Comparison of ENCODE assay signal across 1 cellular context in the genomic region with DNA sequence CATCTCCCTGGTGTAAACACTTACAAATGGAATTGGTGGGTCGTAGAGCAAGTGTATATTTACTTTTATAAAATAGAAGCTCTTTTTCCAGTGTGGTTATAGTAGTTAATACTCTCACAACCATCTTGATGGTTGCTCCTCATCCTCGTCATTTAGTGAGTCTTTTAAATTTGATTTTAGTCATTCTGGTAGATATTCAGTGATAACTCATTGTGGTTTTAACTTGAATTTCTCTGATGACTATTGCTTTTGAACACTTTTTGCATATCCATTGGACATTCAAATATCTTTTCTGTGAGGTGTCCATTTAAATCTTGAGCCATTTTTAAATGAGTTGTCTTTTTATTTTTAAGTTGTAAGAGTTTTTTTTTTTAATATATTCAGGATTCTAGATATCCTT.
TF ChIP-seq lines count a peak whose summit lies in the region.

No MANE protein-coding gene starts in this region.

TF ChIP-seq in GM23338, 12 proteins besides CTCF, POLR2A, EP300 and RAD21 (continued from another document):
- TF ChIP-seq, protein P1, sequence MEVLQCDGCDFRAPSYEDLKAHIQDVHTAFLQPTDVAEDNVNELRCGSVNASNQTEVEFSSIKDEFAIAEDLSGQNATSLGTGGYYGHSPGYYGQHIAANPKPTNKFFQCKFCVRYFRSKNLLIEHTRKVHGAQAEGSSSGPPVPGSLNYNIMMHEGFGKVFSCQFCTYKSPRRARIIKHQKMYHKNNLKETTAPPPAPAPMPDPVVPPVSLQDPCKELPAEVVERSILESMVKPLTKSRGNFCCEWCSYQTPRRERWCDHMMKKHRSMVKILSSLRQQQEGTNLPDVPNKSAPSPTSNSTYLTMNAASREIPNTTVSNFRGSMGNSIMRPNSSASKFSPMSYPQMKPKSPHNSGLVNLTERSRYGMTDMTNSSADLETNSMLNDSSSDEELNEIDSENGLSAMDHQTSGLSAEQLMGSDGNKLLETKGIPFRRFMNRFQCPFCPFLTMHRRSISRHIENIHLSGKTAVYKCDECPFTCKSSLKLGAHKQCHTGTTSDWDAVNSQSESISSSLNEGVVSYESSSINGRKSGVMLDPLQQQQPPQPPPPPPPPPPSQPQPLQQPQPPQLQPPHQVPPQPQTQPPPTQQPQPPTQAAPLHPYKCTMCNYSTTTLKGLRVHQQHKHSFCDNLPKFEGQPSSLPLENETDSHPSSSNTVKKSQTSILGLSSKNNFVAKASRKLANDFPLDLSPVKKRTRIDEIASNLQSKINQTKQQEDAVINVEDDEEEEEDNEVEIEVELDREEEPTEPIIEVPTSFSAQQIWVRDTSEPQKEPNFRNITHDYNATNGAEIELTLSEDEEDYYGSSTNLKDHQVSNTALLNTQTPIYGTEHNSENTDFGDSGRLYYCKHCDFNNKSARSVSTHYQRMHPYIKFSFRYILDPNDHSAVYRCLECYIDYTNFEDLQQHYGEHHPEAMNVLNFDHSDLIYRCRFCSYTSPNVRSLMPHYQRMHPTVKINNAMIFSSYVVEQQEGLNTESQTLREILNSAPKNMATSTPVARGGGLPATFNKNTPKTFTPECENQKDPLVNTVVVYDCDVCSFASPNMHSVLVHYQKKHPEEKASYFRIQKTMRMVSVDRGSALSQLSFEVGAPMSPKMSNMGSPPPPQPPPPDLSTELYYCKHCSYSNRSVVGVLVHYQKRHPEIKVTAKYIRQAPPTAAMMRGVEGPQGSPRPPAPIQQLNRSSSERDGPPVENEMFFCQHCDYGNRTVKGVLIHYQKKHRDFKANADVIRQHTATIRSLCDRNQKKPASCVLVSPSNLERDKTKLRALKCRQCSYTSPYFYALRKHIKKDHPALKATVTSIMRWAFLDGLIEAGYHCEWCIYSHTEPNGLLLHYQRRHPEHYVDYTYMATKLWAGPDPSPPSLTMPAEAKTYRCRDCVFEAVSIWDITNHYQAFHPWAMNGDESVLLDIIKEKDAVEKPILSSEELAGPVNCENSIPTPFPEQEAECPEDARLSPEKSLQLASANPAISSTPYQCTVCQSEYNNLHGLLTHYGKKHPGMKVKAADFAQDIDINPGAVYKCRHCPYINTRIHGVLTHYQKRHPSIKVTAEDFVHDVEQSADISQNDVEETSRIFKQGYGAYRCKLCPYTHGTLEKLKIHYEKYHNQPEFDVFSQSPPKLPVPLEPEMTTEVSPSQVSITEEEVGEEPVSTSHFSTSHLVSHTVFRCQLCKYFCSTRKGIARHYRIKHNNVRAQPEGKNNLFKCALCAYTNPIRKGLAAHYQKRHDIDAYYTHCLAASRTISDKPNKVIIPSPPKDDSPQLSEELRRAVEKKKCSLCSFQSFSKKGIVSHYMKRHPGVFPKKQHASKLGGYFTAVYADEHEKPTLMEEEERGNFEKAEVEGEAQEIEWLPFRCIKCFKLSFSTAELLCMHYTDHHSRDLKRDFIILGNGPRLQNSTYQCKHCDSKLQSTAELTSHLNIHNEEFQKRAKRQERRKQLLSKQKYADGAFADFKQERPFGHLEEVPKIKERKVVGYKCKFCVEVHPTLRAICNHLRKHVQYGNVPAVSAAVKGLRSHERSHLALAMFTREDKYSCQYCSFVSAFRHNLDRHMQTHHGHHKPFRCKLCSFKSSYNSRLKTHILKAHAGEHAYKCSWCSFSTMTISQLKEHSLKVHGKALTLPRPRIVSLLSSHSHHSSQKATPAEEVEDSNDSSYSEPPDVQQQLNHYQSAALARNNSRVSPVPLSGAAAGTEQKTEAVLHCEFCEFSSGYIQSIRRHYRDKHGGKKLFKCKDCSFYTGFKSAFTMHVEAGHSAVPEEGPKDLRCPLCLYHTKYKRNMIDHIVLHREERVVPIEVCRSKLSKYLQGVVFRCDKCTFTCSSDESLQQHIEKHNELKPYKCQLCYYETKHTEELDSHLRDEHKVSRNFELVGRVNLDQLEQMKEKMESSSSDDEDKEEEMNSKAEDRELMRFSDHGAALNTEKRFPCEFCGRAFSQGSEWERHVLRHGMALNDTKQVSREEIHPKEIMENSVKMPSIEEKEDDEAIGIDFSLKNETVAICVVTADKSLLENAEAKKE (CRISPR knock-in tag; IDR thresholded peaks at IDR 0.05) = no peak
